Comparison of ENCODE assay signal across 17 cellular contexts in the genomic region with DNA sequence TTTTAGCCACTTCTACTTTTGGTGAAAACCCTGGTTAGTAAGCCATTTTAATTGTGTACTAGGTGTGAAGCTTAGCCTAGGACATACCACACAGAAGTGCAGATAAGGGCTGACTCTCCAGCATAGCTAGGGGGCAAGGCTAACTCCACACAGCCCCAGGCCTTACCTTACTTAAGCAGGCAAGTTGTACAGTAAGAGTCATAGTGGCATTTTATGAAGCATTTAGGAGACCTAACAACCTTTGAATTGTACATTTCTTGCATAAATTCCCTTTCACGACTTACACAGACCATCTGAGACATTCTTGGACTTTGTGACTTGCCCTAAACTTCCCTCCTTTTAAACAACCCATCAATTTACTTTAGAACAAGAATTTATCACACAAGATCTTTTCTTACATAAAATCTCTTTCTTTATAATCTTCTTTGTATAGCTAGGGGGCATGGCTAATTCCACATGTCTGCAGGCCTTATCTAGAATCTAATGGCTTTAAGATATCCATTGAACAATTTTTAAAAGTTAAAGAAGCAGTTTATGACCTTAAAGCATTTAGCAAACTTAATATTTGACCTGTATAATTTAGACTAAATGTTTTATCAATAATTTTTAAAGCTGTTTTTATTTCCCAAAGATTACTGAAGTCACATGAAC. TPM values are rescaled to one million over a fixed set of nuclear protein-coding genes. Genes with fewer than 3 reads are reported as not detected.
DNase-seq lines count a peak whose midpoint lies in the region; ATAC-seq, FAIRE-seq and TF ChIP-seq lines count a peak whose summit lies in the region.
"Had no signal": no experiment of that assay in that cellular context is flagged by ENCODE, and none has a peak within 500 bp of the region (broad histone marks: within the 10 kb centered on the region; RNA-seq: fewer than 3 reads in every experiment).

No MANE protein-coding gene starts in this region.

- intact Hi-C loops in HepG2 (cut with micrococcal nuclease; ENCODE audit: unreplicated experiment) (no loop called here), right lobe of liver (cut with DNase I) (no loop called here)

- H3K4me1 Mint-ChIP-seq in endothelial cell (ENCODE audit: unreplicated experiment) = no peaks in the 10 kb centered on the region
- H3K4me1 Mint-ChIP-seq: CD4-positive, alpha-beta memory T cell had no signal

- in situ Hi-C loops in HepG2 (cut with HindIII; ENCODE audit: extremely low pct_ligation_motif_present, low pct_unique_long_range_greater_than_20kb) (no loop called here), brain microvascular endothelial cell (cut with HindIII; ENCODE audit: low pct_ligation_motif_present, low sequenced_read_pairs) (no loop called here)

- H3K9me3 Mint-ChIP-seq in endothelial cell (ENCODE audit: unreplicated experiment) = no peaks in the 10 kb centered on the region

- peak overlapping the region; percentile 16 for H3K4me3 Mint-ChIP-seq in endothelial cell (ENCODE audit: unreplicated experiment)
- H3K4me3 Mint-ChIP-seq: CD4-positive, alpha-beta memory T cell; H9; HFFc6 had no signal

- H3K36me3 Mint-ChIP-seq in endothelial cell (ENCODE audit: low read depth, unreplicated experiment) = peaks cover 5% of the 10 kb centered on the region
- H3K36me3 Mint-ChIP-seq: CD4-positive, alpha-beta memory T cell had no signal

- no peaks in the 10 kb centered on the region for H3K27me3 ChIP-seq in HepG2 (ENCODE audit: control insufficient read depth in 1 of 2, insufficient read depth in 2 of 2, low read length in 2 of 2)
- H3K27me3 ChIP-seq in right lobe of liver = no peaks in the 10 kb centered on the region
- no peaks in the 10 kb centered on the region for H3K27me3 ChIP-seq in brain microvascular endothelial cell (replicated peaks)
- H3K27me3 ChIP-seq: BE2C had no signal

- H3K4me3 ChIP-seq in HepG2 (replicated peaks in 1 of 3; ENCODE audit: insufficient read depth in 1 of 3, low read depth in 2 of 3, low read length in 3 of 3) (no peak overlapping the region), right lobe of liver (no peak overlapping the region), brain microvascular endothelial cell (ENCODE audit: low read depth, low read length) (no peak overlapping the region)
- H3K4me3 ChIP-seq: GM12878, GM23248 had no signal

- no peak overlapping the region for H3K27ac Mint-ChIP-seq in endothelial cell (ENCODE audit: unreplicated experiment)
- H3K27ac Mint-ChIP-seq: CD4-positive, alpha-beta memory T cell; H9; HFFc6 had no signal

- peaks cover 12% of the 10 kb centered on the region; the same call in 1 of the 2 replicates for H3K4me1 ChIP-seq in HepG2 (ENCODE audit: insufficient read depth, low read length)
- H3K4me1 ChIP-seq in right lobe of liver = peaks cover 0 to 4% (median 0%) of the 10 kb centered on the region in 4 donors

- FAIRE-seq in HepG2 (lab: Jason Lieb, UNC) = no peak
- FAIRE-seq: GM12878, GM18507, HTR-8/SVneo had no signal

- CTCF ChIA-PET in HepG2 (lab: Yijun Ruan, JAX; ENCODE audit: low intra/inter-chr PET ratio, low total read pairs) = no interaction called here

- DNase-seq in HepG2 (ENCODE audit: low spot score) = no peak
- no peak for DNase-seq in right lobe of liver
- no peak for DNase-seq in endothelial cell (ENCODE audit: low spot score)
- no peak for DNase-seq in brain microvascular endothelial cell
- DNase-seq in NCI-H446 (lab: John Stamatoyannopoulos, UW) = no peak
- DNase-seq: BE2C; CD4-positive, alpha-beta memory T cell; GM23248; H9; HFFc6; KBM-7 had no signal

- no peak overlapping the region for H3K27ac ChIP-seq in HepG2 (ENCODE audit: extremely low read length, insufficient read depth, low read length)
- H3K27ac ChIP-seq in right lobe of liver = no peak overlapping the region
- H3K27ac ChIP-seq in brain microvascular endothelial cell = no peak overlapping the region
- H3K27ac ChIP-seq: C4-2B, GM23248 had no signal

- H3K36me3 ChIP-seq in HepG2 (replicated peaks in 1 of 2; ENCODE audit: control insufficient read depth in 1 of 2, insufficient read depth in 2 of 2, low read length in 2 of 2) = no peaks in the 10 kb centered on the region
- H3K36me3 ChIP-seq in right lobe of liver = no peaks in the 10 kb centered on the region
- no peaks in the 10 kb centered on the region for H3K36me3 ChIP-seq in brain microvascular endothelial cell (replicated peaks)
- H3K36me3 ChIP-seq: BE2C had no signal

- H3K9me3 ChIP-seq in HepG2 (ENCODE audit: low read length) = peaks cover 19% of the 10 kb centered on the region
- no peaks in the 10 kb centered on the region for H3K9me3 ChIP-seq in right lobe of liver

- no peaks in the 10 kb centered on the region for H3K27me3 Mint-ChIP-seq in endothelial cell (ENCODE audit: unreplicated experiment)
- H3K27me3 Mint-ChIP-seq: CD4-positive, alpha-beta memory T cell had no signal

- WGBS in HepG2 (ENCODE audit: low lambda C conversion rate) = 4% methylated on average over 1 of the region's 1 CpG
- 22% methylated on average over 1 of the region's 1 CpG for WGBS in right lobe of liver (ENCODE audit: insufficient coverage, low coverage, low lambda C conversion rate, missing lambda C conversion rate)

- H3K4me2 ChIP-seq in HepG2 (ENCODE audit: low read depth, low read length) = no peak overlapping the region

- no peaks in the 10 kb centered on the region for H3K79me2 ChIP-seq in HepG2 (ENCODE audit: insufficient read depth, low read length)

- no TSS peak for BruUV-seq in HepG2 (replicated peaks; lab: Mats Ljungman, UMichigan)

- TF ChIP-seq CTCF in HepG2 (CRISPR knock-in tag; IDR thresholded peaks at IDR 0.05) = no peak
- no peak for TF ChIP-seq CTCF in right lobe of liver (IDR thresholded peaks at IDR 0.05)
- no peak for TF ChIP-seq CTCF in endothelial cell (IDR thresholded peaks at IDR 0.05; ENCODE audit: unreplicated experiment)
- no peak for TF ChIP-seq CTCF in brain microvascular endothelial cell (IDR thresholded peaks at IDR 0.05; ENCODE audit: low read depth, low read length, missing control alignments)

- TF ChIP-seq POLR2A in HepG2 (IDR thresholded peaks at IDR 0.05; ENCODE audit: insufficient read depth in 1 of 2, low read depth in 2 of 2, low read length in 2 of 2) (no peak), right lobe of liver (IDR thresholded peaks at IDR 0.05) (no peak)

- no peaks in the 10 kb centered on the region for H4K20me1 ChIP-seq in HepG2 (ENCODE audit: insufficient read depth, low read length)

- no peak overlapping the region for H3K9ac ChIP-seq in HepG2 (ENCODE audit: insufficient read depth, low read depth, low read length)
- H3K9ac ChIP-seq: GM23248 had no signal

- POLR2A ChIA-PET in HepG2 (lab: Yijun Ruan, JAX) = no interaction called here

- no peak overlapping the region for H2AFZ ChIP-seq in HepG2 (ENCODE audit: low read length)
- H2AFZ ChIP-seq: GM23248 had no signal

- TF ChIP-seq EP300 in HepG2 (IDR thresholded peaks at IDR 0.05; ENCODE audit: low read depth in 2 of 2, low read length in 2 of 2) = no peak
- TF ChIP-seq EP300 in HepG2 (CRISPR knock-in tag; IDR thresholded peaks at IDR 0.05; ENCODE audit: borderline replicate concordance) = no peak
- TF ChIP-seq EP300 in Ishikawa (IDR thresholded peaks at IDR 0.05; ENCODE audit: borderline replicate concordance) = no peak

- no peak for TF ChIP-seq RAD21 in HepG2 (CRISPR knock-in tag; IDR thresholded peaks at IDR 0.05)
- no peak for TF ChIP-seq RAD21 in Ishikawa (IDR thresholded peaks at IDR 0.05; ENCODE audit: low read depth)

- ATAC-seq in HepG2 (no peak), right lobe of liver (no peak), GM18517 (IDR thresholded peaks at IDR 0.05; ENCODE audit: unreplicated experiment) (no peak)
- ATAC-seq: GM12878 had no signal

TF ChIP-seq in HepG2, 621 proteins besides CTCF, POLR2A, EP300 and RAD21 (continues in another document):
- TF ChIP-seq ZFP36 (IDR thresholded peaks at IDR 0.05; ENCODE audit: borderline replicate concordance, low read depth, low read length, partially characterized antibody) = peak; percentile 26

TF ChIP-seq in Ishikawa, 13 proteins besides CTCF, POLR2A, EP300 and RAD21:
- no peak for TF ChIP-seq TCF12 (IDR thresholded peaks at IDR 0.05; ENCODE audit: low read depth)
- TF ChIP-seq, protein P1, sequence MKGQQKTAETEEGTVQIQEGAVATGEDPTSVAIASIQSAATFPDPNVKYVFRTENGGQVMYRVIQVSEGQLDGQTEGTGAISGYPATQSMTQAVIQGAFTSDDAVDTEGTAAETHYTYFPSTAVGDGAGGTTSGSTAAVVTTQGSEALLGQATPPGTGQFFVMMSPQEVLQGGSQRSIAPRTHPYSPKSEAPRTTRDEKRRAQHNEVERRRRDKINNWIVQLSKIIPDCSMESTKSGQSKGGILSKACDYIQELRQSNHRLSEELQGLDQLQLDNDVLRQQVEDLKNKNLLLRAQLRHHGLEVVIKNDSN (IDR thresholded peaks at IDR 0.05) = peak; percentile 65

RNA-seq across cellular contexts. Expression of a gene that starts 18.7 kb away (rescaled TPM):
- 20.7 and 29.8 TPM in 2 replicates for total RNA-seq in HepG2 (2016; rRNA removed; fragmentation: Illumina TruSeq; extraction: Trizol)
- total RNA-seq in HepG2 (2016; cell fraction: cytosol; rRNA removed; fragmentation: Illumina TruSeq; extraction: Trizol; ENCODE audit: low read depth) = 16.8 and 18.2 TPM in 2 replicates
- 19.7 and 32.1 TPM in 2 replicates for total RNA-seq in HepG2 (2016; cell fraction: insoluble cytoplasmic fraction; rRNA removed; fragmentation: Illumina TruSeq; extraction: Trizol)
- 25.3 and 31.7 TPM in 2 replicates for total RNA-seq in HepG2 (2016; cell fraction: membrane; rRNA removed; fragmentation: Illumina TruSeq; extraction: Trizol)
- 18.0 and 20.9 TPM in 2 replicates for total RNA-seq in HepG2 (2016; cell fraction: nucleus; rRNA removed; fragmentation: Illumina TruSeq; extraction: Trizol)
- polyA plus RNA-seq in HepG2 (2011; rRNA removed) = 5.2 and 5.3 TPM in 2 replicates
- 2.2 and 3.1 TPM in 2 replicates for polyA plus RNA-seq in HepG2 (2011; cell fraction: cytosol; rRNA removed)
- polyA plus RNA-seq in HepG2 (2011; cell fraction: nucleus; rRNA removed) = 4.5 and 4.9 TPM in 2 replicates
- polyA plus RNA-seq in HepG2 (2012) = 6.4 and 8.7 TPM in 2 replicates
- polyA plus RNA-seq in HepG2 (2016; cell fraction: cytosol; fragmentation: Illumina TruSeq; extraction: Trizol; ENCODE audit: low read depth) = 1.0 and 1.7 TPM in 2 replicates
- polyA plus RNA-seq in HepG2 (2016; cell fraction: insoluble cytoplasmic fraction; fragmentation: Illumina TruSeq; extraction: Trizol; ENCODE audit: low read depth) = 10.5 TPM in 2 replicates
- polyA plus RNA-seq in HepG2 (2016; cell fraction: membrane; fragmentation: Illumina TruSeq; extraction: Trizol; ENCODE audit: low read depth) = 1.8 and 2.3 TPM in 2 replicates
- 15.1 and 17.1 TPM in 2 replicates for polyA plus RNA-seq in HepG2 (2016; cell fraction: nucleus; fragmentation: Illumina TruSeq; extraction: Trizol; ENCODE audit: insufficient read depth, low read depth)
- 16.1 and 55.5 TPM in 2 replicates for polyA minus RNA-seq in HepG2 (2011; rRNA and poly(A)+ RNA removed; ENCODE audit: low replicate concordance)
- polyA minus RNA-seq in HepG2 (2011; cell fraction: cytosol; rRNA and poly(A)+ RNA removed) = 20.8 TPM in 2 replicates
- 19.6 and 20.1 TPM in 2 replicates for polyA minus RNA-seq in HepG2 (2011; cell fraction: nucleus; rRNA and poly(A)+ RNA removed)
- total RNA-seq in right lobe of liver = 10 to 100 TPM; 14.1 to 29.1 (median 21.3) TPM
- 89.0 TPM for total RNA-seq in endothelial cell (ENCODE audit: unreplicated experiment)
